ENCODE assay signal across 1 cellular context in genomic region chr9:87578625-87579024, GRCh38.
TF ChIP-seq lines count a peak whose summit lies in the region.

No MANE protein-coding gene starts in this region.

TF ChIP-seq in K562, 482 proteins besides CTCF, POLR2A, EP300 and RAD21 (continued from another document and continues in another):
- TF ChIP-seq, protein P1, sequence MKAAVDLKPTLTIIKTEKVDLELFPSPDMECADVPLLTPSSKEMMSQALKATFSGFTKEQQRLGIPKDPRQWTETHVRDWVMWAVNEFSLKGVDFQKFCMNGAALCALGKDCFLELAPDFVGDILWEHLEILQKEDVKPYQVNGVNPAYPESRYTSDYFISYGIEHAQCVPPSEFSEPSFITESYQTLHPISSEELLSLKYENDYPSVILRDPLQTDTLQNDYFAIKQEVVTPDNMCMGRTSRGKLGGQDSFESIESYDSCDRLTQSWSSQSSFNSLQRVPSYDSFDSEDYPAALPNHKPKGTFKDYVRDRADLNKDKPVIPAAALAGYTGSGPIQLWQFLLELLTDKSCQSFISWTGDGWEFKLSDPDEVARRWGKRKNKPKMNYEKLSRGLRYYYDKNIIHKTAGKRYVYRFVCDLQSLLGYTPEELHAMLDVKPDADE (conservative IDR thresholded peaks at IDR 0.05; ENCODE audit: control insufficient read depth, low read depth, low read length), result no peak
- TF ChIP-seq ZFP91 (CRISPR knock-in tag; IDR thresholded peaks at IDR 0.05) (no peak), GTF2B (IDR thresholded peaks at IDR 0.05; ENCODE audit: extremely low read depth, insufficient read length) (no peak), SRSF1 (IDR thresholded peaks at IDR 0.05; ENCODE audit: low read depth, low read length) (no peak), ZNF133 (CRISPR knock-in tag; IDR thresholded peaks at IDR 0.05) (no peak), NFRKB (IDR thresholded peaks at IDR 0.05; ENCODE audit: low read depth) (no peak), PHB (CRISPR knock-in tag; IDR thresholded peaks at IDR 0.05) (no peak), SOX6 (IDR thresholded peaks at IDR 0.05) (0 out of 2 replicates have a peak, but pooled peaks have one; percentile 12), LARP7 (IDR thresholded peaks at IDR 0.05) (no peak), SREBF1 (IDR thresholded peaks at IDR 0.05; ENCODE audit: borderline replicate concordance, low read depth, low read length) (no peak), ZNF140 (CRISPR knock-in tag; IDR thresholded peaks at IDR 0.05) (no peak), ZNF668 (CRISPR knock-in tag; IDR thresholded peaks at IDR 0.05) (no peak), POLR2H (tag; IDR thresholded peaks at IDR 0.05; ENCODE audit: low read depth) (no peak), TEAD4 (IDR thresholded peaks at IDR 0.05; ENCODE audit: low read length) (peak; percentile 84), TEAD4 (CRISPR knock-in tag; IDR thresholded peaks at IDR 0.05; ENCODE audit: borderline replicate concordance) (no peak), TAF7 (tag; IDR thresholded peaks at IDR 0.05) (no peak), HDAC6 (IDR thresholded peaks at IDR 0.05; ENCODE audit: low read depth, low read length) (no peak), E2F4 (CRISPR knock-in tag; IDR thresholded peaks at IDR 0.05; ENCODE audit: low read depth) (no peak), SRSF7 (optimal IDR thresholded peaks at IDR 0.05; ENCODE audit: low read depth, low read length) (no peak), JUNB (CRISPR knock-in tag; conservative IDR thresholded peaks at IDR 0.05) (no peak), TEAD1 (CRISPR knock-in tag; IDR thresholded peaks at IDR 0.05) (peak in 1 of 2 experiments; percentile 35; a peak in 1 of 4 replicates), CHCHD3 (CRISPR knock-in tag; IDR thresholded peaks at IDR 0.05) (no peak), ZBTB43 (CRISPR knock-in tag; IDR thresholded peaks at IDR 0.05) (no peak), MEIS2 (IDR thresholded peaks at IDR 0.05; ENCODE audit: partially characterized antibody) (peak; percentile 77), ZNF707 (CRISPR knock-in tag; conservative IDR thresholded peaks at IDR 0.05) (no peak), ESRRA (IDR thresholded peaks at IDR 0.05; ENCODE audit: borderline replicate concordance, low read depth) (peak; percentile 82), NFIC (IDR thresholded peaks at IDR 0.05) (peak; percentile 40; the same call in 1 of the 2 replicates), TRIM24 (IDR thresholded peaks at IDR 0.05) (no peak), RBM25 (IDR thresholded peaks at IDR 0.05; ENCODE audit: low read depth, low read length, severe bottlenecking) (no peak), MTA2 (IDR thresholded peaks at IDR 0.05; ENCODE audit: low read depth) (peak; percentile 32; the same call in 1 of the 2 replicates), ZNF79 (CRISPR knock-in tag; IDR thresholded peaks at IDR 0.05; ENCODE audit: low read depth) (no peak), ZNF347 (CRISPR knock-in tag; IDR thresholded peaks at IDR 0.05; ENCODE audit: low read depth) (no peak), HIVEP1 (CRISPR knock-in tag; IDR thresholded peaks at IDR 0.05) (no peak), THRB (CRISPR knock-in tag; conservative IDR thresholded peaks at IDR 0.05) (no peak), CXXC5 (CRISPR knock-in tag; IDR thresholded peaks at IDR 0.05) (no peak), TAL1 (IDR thresholded peaks at IDR 0.05) (peak; percentile 64), NCOA2 (IDR thresholded peaks at IDR 0.05; ENCODE audit: partially characterized antibody in 2 of 2) (no peak), SIRT6 (IDR thresholded peaks at IDR 0.05; ENCODE audit: low read depth, low read length) (no peak), RCOR1 (IDR thresholded peaks at IDR 0.05; ENCODE audit: borderline replicate concordance in 1 of 2, low read depth in 2 of 2, low read length in 2 of 2) (peak; percentile 57 to 88), DEAF1 (CRISPR knock-in tag; IDR thresholded peaks at IDR 0.05) (no peak), DNMT1 (IDR thresholded peaks at IDR 0.05) (no peak), SMAD2 (IDR thresholded peaks at IDR 0.05; ENCODE audit: low read depth, low read length) (no peak), THRAP3 (IDR thresholded peaks at IDR 0.05; ENCODE audit: borderline replicate concordance) (no peak)
- TF ChIP-seq, protein P2, sequence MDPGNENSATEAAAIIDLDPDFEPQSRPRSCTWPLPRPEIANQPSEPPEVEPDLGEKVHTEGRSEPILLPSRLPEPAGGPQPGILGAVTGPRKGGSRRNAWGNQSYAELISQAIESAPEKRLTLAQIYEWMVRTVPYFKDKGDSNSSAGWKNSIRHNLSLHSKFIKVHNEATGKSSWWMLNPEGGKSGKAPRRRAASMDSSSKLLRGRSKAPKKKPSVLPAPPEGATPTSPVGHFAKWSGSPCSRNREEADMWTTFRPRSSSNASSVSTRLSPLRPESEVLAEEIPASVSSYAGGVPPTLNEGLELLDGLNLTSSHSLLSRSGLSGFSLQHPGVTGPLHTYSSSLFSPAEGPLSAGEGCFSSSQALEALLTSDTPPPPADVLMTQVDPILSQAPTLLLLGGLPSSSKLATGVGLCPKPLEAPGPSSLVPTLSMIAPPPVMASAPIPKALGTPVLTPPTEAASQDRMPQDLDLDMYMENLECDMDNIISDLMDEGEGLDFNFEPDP (CRISPR knock-in tag; IDR thresholded peaks at IDR 0.05), result no peak
- TF ChIP-seq, protein P3, sequence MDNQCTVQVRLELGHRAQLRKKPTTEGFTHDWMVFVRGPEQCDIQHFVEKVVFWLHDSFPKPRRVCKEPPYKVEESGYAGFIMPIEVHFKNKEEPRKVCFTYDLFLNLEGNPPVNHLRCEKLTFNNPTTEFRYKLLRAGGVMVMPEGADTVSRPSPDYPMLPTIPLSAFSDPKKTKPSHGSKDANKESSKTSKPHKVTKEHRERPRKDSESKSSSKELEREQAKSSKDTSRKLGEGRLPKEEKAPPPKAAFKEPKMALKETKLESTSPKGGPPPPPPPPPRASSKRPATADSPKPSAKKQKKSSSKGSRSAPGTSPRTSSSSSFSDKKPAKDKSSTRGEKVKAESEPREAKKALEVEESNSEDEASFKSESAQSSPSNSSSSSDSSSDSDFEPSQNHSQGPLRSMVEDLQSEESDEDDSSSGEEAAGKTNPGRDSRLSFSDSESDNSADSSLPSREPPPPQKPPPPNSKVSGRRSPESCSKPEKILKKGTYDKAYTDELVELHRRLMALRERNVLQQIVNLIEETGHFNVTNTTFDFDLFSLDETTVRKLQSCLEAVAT (IDR thresholded peaks at IDR 0.05), result no peak
- TF ChIP-seq, protein P4, sequence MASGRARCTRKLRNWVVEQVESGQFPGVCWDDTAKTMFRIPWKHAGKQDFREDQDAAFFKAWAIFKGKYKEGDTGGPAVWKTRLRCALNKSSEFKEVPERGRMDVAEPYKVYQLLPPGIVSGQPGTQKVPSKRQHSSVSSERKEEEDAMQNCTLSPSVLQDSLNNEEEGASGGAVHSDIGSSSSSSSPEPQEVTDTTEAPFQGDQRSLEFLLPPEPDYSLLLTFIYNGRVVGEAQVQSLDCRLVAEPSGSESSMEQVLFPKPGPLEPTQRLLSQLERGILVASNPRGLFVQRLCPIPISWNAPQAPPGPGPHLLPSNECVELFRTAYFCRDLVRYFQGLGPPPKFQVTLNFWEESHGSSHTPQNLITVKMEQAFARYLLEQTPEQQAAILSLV (tag; IDR thresholded peaks at IDR 0.05), result no peak
- TF ChIP-seq, protein P5, sequence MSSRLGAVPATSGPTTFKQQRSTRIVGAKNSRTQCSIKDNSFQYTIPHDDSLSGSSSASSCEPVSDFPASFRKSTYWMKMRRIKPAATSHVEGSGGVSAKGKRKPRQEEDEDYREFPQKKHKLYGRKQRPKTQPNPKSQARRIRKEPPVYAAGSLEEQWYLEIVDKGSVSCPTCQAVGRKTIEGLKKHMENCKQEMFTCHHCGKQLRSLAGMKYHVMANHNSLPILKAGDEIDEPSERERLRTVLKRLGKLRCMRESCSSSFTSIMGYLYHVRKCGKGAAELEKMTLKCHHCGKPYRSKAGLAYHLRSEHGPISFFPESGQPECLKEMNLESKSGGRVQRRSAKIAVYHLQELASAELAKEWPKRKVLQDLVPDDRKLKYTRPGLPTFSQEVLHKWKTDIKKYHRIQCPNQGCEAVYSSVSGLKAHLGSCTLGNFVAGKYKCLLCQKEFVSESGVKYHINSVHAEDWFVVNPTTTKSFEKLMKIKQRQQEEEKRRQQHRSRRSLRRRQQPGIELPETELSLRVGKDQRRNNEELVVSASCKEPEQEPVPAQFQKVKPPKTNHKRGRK (tag; IDR thresholded peaks at IDR 0.05), result no peak
- TF ChIP-seq, protein P6, sequence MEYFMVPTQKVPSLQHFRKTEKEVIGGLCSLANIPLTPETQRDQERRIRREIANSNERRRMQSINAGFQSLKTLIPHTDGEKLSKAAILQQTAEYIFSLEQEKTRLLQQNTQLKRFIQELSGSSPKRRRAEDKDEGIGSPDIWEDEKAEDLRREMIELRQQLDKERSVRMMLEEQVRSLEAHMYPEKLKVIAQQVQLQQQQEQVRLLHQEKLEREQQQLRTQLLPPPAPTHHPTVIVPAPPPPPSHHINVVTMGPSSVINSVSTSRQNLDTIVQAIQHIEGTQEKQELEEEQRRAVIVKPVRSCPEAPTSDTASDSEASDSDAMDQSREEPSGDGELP (CRISPR knock-in tag; IDR thresholded peaks at IDR 0.05; ENCODE audit: borderline replicate concordance), result no peak
- TF ChIP-seq, protein P7, sequence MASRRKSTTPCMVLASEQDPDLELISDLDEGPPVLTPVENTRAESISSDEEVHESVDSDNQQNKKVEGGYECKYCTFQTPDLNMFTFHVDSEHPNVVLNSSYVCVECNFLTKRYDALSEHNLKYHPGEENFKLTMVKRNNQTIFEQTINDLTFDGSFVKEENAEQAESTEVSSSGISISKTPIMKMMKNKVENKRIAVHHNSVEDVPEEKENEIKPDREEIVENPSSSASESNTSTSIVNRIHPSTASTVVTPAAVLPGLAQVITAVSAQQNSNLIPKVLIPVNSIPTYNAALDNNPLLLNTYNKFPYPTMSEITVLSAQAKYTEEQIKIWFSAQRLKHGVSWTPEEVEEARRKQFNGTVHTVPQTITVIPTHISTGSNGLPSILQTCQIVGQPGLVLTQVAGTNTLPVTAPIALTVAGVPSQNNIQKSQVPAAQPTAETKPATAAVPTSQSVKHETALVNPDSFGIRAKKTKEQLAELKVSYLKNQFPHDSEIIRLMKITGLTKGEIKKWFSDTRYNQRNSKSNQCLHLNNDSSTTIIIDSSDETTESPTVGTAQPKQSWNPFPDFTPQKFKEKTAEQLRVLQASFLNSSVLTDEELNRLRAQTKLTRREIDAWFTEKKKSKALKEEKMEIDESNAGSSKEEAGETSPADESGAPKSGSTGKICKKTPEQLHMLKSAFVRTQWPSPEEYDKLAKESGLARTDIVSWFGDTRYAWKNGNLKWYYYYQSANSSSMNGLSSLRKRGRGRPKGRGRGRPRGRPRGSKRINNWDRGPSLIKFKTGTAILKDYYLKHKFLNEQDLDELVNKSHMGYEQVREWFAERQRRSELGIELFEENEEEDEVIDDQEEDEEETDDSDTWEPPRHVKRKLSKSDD (conservative IDR thresholded peaks at IDR 0.05; ENCODE audit: low read length), result no peak
